22 cellular contexts compared by ENCODE assay signal in genomic region chr2:38439807-38440300, GRCh38.
"Had no signal": no experiment of that assay in that cellular context is flagged by ENCODE, and none has a peak within 500 bp of the region (broad histone marks: within the 10 kb centered on the region; RNA-seq: fewer than 3 reads in every experiment).

No MANE protein-coding gene starts in this region.

- H3K9me3 ChIP-seq: left ventricle myocardium inferior, right lobe of liver, vagina had no signal

- H3K36me3 Mint-ChIP-seq: activated naive CD4-positive, alpha-beta T cell treated with anti-CD3 and anti-CD28 coated beads, Interleukin-2, amount 50 U/mL, for 24 hours; brain; immature natural killer cell; stimulated activated effector memory CD8-positive, alpha-beta T cell treated with anti-CD3 and anti-CD28 coated beads, Interleukin-12 subunit alpha, Interleukin-12 subunit beta, amount 100 ng/mL, for 72 hours had no signal

- H3K36me3 ChIP-seq: left ventricle myocardium inferior, right lobe of liver, vagina had no signal

- FAIRE-seq: small intestine had no signal

- DNase-seq: activated CD4-positive, alpha-beta T cell treated with anti-CD3 and anti-CD28 coated beads for 1 hour; activated CD4-positive, alpha-beta T cell treated with anti-CD3 and anti-CD28 coated beads, Interleukin-2, amount 50 U/mL, for 1 hour; activated CD8-positive, alpha-beta T cell treated with anti-CD3 and anti-CD28 coated beads, Interleukin-2, amount 10 ng/mL, durations not matched to agents 7 days and 5 days; activated gamma-delta T cell treated with Interleukin-2 at 50 U/mL for 16 hours; anterior cingulate cortex; caudate nucleus; dermis blood vessel endothelial cell; effector CD8-positive, alpha-beta T cell; immature natural killer cell; kidney glomerular epithelial cell; left ventricle myocardium inferior; occipital lobe; right lobe of liver; small intestine; stimulated activated CD4-positive, alpha-beta T cell treated with anti-CD3 and anti-CD28 coated beads, Interleukin-2, amount 100 ng/mL, for 24 hours; stimulated activated naive CD8-positive, alpha-beta T cell treated with anti-CD3 and anti-CD28 coated beads, Interleukin-15, amount 100 ng/mL, for 72 hours; trophoblast cell had no signal

- H3K27ac ChIP-seq: hepatocyte, left ventricle myocardium inferior, right lobe of liver, vagina had no signal

- H3K4me3 ChIP-seq: hepatocyte, left ventricle myocardium inferior, right lobe of liver, vagina had no signal

- H3K27ac Mint-ChIP-seq: activated CD8-positive, alpha-beta T cell treated with anti-CD3 and anti-CD28 coated beads, Interleukin-2, amount 10 ng/mL, durations not matched to agents 7 days and 5 days; activated naive CD4-positive, alpha-beta T cell treated with anti-CD3 and anti-CD28 coated beads, Interleukin-2, amount 50 U/mL, for 24 hours; immature natural killer cell; stimulated activated effector memory CD8-positive, alpha-beta T cell treated with anti-CD3 and anti-CD28 coated beads, Interleukin-12 subunit alpha, Interleukin-12 subunit beta, amount 100 ng/mL, for 72 hours had no signal

- H3K79me2 ChIP-seq: hepatocyte had no signal

- H3K4me1 ChIP-seq: right lobe of liver had no signal

- H3K4me1 Mint-ChIP-seq: activated naive CD4-positive, alpha-beta T cell treated with anti-CD3 and anti-CD28 coated beads, Interleukin-2, amount 50 U/mL, for 24 hours; immature natural killer cell had no signal

- H3K9me3 Mint-ChIP-seq: activated naive CD4-positive, alpha-beta T cell treated with anti-CD3 and anti-CD28 coated beads, Interleukin-2, amount 50 U/mL, for 24 hours; immature natural killer cell; stimulated activated effector memory CD8-positive, alpha-beta T cell treated with anti-CD3 and anti-CD28 coated beads, Interleukin-12 subunit alpha, Interleukin-12 subunit beta, amount 100 ng/mL, for 72 hours; stimulated activated naive CD8-positive, alpha-beta T cell treated with anti-CD3 and anti-CD28 coated beads, Interleukin-15, amount 100 ng/mL, for 72 hours had no signal

- ATAC-seq: activated CD8-positive, alpha-beta T cell treated with anti-CD3 and anti-CD28 coated beads, Interleukin-2, amount 10 ng/mL, durations not matched to agents 7 days and 5 days; stimulated activated effector memory CD8-positive, alpha-beta T cell treated with anti-CD3 and anti-CD28 coated beads, Interleukin-12 subunit alpha, Interleukin-12 subunit beta, amount 100 ng/mL, for 72 hours had no signal

- H3K4me3 Mint-ChIP-seq: activated CD8-positive, alpha-beta T cell treated with anti-CD3 and anti-CD28 coated beads, Interleukin-2, amount 10 ng/mL, durations not matched to agents 7 days and 5 days; activated naive CD4-positive, alpha-beta T cell treated with anti-CD3 and anti-CD28 coated beads, Interleukin-2, amount 50 U/mL, for 24 hours; brain; immature natural killer cell; stimulated activated effector memory CD8-positive, alpha-beta T cell treated with anti-CD3 and anti-CD28 coated beads, Interleukin-12 subunit alpha, Interleukin-12 subunit beta, amount 100 ng/mL, for 72 hours had no signal

- H2AFZ ChIP-seq: hepatocyte had no signal

- H3K27me3 ChIP-seq: hepatocyte, right lobe of liver, vagina had no signal
